8 cellular contexts compared by ENCODE assay signal in genomic region chr4:106898621-106899230, GRCh38.
DNase-seq lines count a peak whose midpoint lies in the region; ATAC-seq, FAIRE-seq and TF ChIP-seq lines count a peak whose summit lies in the region.

No MANE protein-coding gene starts in this region.

- no peak for TF ChIP-seq POLR2A in erythroblast (IDR thresholded peaks at IDR 0.05; ENCODE audit: low read length)

- peak; percentile 72 for ATAC-seq in HG03457 (IDR thresholded peaks at IDR 0.05; ENCODE audit: unreplicated experiment)

- peak; percentile 59 for FAIRE-seq in GM19239 (lab: Jason Lieb, UNC)

- DNase-seq in NCI-H1694 (lab: John Stamatoyannopoulos, UW) (peak; percentile 4), NCI-H1694 treated with DMSO at 0.1 percent for 48 hours (lab: John Stamatoyannopoulos, UW) (no peak), GM19239 (ENCODE audit: insufficient read length, low spot score) (peak; percentile 4), RPMI8226 (peak; percentile 43), erythroblast (lab: John Stamatoyannopoulos, UW) (peak; percentile 53 to 71), pons (ENCODE audit: low spot score) (peak; percentile 12), NCI-H2227 treated with DMSO at 0.1 percent for 48 hours (lab: John Stamatoyannopoulos, UW) (no peak)

Comparison
In these comparisons a context has a peak if more than half of its experiments do, and no peak if none do; other contexts are left out.
1. DNase-seq: peak in NCI-H1694 (single experiment), GM19239 (single experiment), RPMI8226 (single experiment), erythroblast (2 of 2) and pons (single experiment); none in NCI-H1694 treated with DMSO at 0.1 percent for 48 hours (single experiment) and NCI-H2227 treated with DMSO at 0.1 percent for 48 hours (single experiment).